ENCODE assay signal across 27 cellular contexts in the genomic region with DNA sequence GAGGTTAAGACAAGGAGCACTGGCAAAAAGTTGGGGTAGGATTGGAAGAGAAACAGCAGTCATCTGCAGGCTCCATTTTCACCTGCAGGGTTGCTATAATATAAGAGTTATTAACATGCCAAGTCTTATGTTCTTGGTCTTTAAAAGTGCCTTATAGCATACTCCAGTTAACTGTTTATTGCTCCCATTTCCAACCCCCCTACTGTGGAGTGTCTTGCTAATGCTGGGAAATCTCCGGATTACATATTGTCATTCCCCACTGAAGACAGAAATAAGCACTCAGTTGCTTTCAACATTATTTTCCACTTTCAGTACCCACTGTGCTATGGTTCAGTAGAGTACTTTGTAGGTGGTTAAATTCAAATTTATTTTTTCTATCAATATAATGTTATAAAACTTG.
DNase-seq lines count a peak whose midpoint lies in the region; ATAC-seq, FAIRE-seq and TF ChIP-seq lines count a peak whose summit lies in the region.
"Had no signal": no experiment of that assay in that cellular context is flagged by ENCODE, and none has a peak within 500 bp of the region (broad histone marks: within the 10 kb centered on the region; RNA-seq: fewer than 3 reads in every experiment).

No MANE protein-coding gene starts in this region.

- no peaks in the 10 kb centered on the region for H4K20me1 ChIP-seq in GM23338 (replicated peaks; ENCODE audit: insufficient read depth)
- H4K20me1 ChIP-seq in astrocyte (ENCODE audit: insufficient read depth, low read length) = no peaks in the 10 kb centered on the region
- no peaks in the 10 kb centered on the region for H4K20me1 ChIP-seq in smooth muscle cell (ENCODE audit: low read depth)

- ATAC-seq in GM23338 = no peak
- ATAC-seq: A549, GM12878 had no signal

- DNase-seq in GM23338 (ENCODE audit: low spot score) (peak; percentile 1), astrocyte (ENCODE audit: low read depth) (no peak), endodermal cell (no peak), smooth muscle cell (lab: John Stamatoyannopoulos, UW; ENCODE audit: unreplicated experiment) (no peak), esophagus squamous epithelium (lab: John Stamatoyannopoulos, UW) (no peak), transverse colon (no peak), CD1c-positive myeloid dendritic cell (ENCODE audit: extremely low spot score) (no peak)
- DNase-seq: AML-193; CD4-positive, alpha-beta memory T cell; CD4-positive, CD25-positive, alpha-beta regulatory T cell; CD8-positive, alpha-beta memory T cell; COR-L47; DMS 273 treated with DMSO at 0.1 percent for 48 hours; DMS153; DMS53; DMS79; DND-41; EL; GDM1 had no signal

- peaks cover 13% of the 10 kb centered on the region; the same call in 1 of the 2 replicates for H3K4me1 ChIP-seq in GM23338 (ENCODE audit: insufficient read depth)
- no peaks in the 10 kb centered on the region for H3K4me1 ChIP-seq in astrocyte (ENCODE audit: insufficient read depth, low read length)
- no peaks in the 10 kb centered on the region for H3K4me1 ChIP-seq in endodermal cell (ENCODE audit: control insufficient read depth, insufficient read depth, low read length)
- H3K4me1 ChIP-seq in smooth muscle cell (ENCODE audit: low read depth) = peaks cover 16% of the 10 kb centered on the region
- H3K4me1 ChIP-seq in esophagus squamous epithelium = no peaks in the 10 kb centered on the region
- no peaks in the 10 kb centered on the region for H3K4me1 ChIP-seq in transverse colon
- H3K4me1 ChIP-seq: A549; BLaER1 treated with 17β-estradiol and CSF1 and Interleukin-3, amounts not matched to agents 10 nM and 100 nM had no signal

- H3K27ac ChIP-seq in GM23338 (ENCODE audit: low read depth) (no peak overlapping the region), astrocyte (ENCODE audit: low read depth, low read length) (no peak overlapping the region), endodermal cell (ENCODE audit: low read depth, low read length) (no peak overlapping the region), smooth muscle cell (ENCODE audit: low read depth) (peak overlapping the region; percentile 67), esophagus squamous epithelium (no peak overlapping the region), transverse colon (no peak overlapping the region)
- H3K27ac ChIP-seq: 22Rv1; A549; BLaER1 treated with 17β-estradiol and CSF1 and Interleukin-3, amounts not matched to agents 10 nM and 100 nM; C4-2B had no signal

- no peak overlapping the region for H3K27ac Mint-ChIP-seq in GM23338
- no peak overlapping the region for H3K27ac Mint-ChIP-seq in astrocyte (ENCODE audit: unreplicated experiment)
- no peak overlapping the region for H3K27ac Mint-ChIP-seq in endodermal cell
- H3K27ac Mint-ChIP-seq: B cell; CD4-positive, alpha-beta memory T cell; CD4-positive, CD25-positive, alpha-beta regulatory T cell; CD8-positive, alpha-beta memory T cell had no signal

- H3K9me3 Mint-ChIP-seq in GM23338 (no peaks in the 10 kb centered on the region), astrocyte (ENCODE audit: unreplicated experiment) (peaks cover 4% of the 10 kb centered on the region), endodermal cell (no peaks in the 10 kb centered on the region)

- FAIRE-seq in astrocyte (lab: Jason Lieb, UNC) = peak; percentile 62
- FAIRE-seq: A549, GM12878, GM12892, GM18507 had no signal

- H3K36me3 Mint-ChIP-seq in GM23338 (ENCODE audit: low read depth) = no peaks in the 10 kb centered on the region; the same call in 2 of the 3 replicates
- H3K36me3 Mint-ChIP-seq in astrocyte (ENCODE audit: low read depth, unreplicated experiment) = no peaks in the 10 kb centered on the region
- H3K36me3 Mint-ChIP-seq in endodermal cell (ENCODE audit: low read depth) = no peaks in the 10 kb centered on the region
- H3K36me3 Mint-ChIP-seq: CD4-positive, alpha-beta memory T cell; CD4-positive, CD25-positive, alpha-beta regulatory T cell; CD8-positive, alpha-beta memory T cell had no signal

- H3K9me3 ChIP-seq in astrocyte (ENCODE audit: insufficient read depth, low read depth, low read length) (no peaks in the 10 kb centered on the region), endodermal cell (ENCODE audit: control insufficient read depth, low read length) (no peaks in the 10 kb centered on the region), smooth muscle cell (replicated peaks; ENCODE audit: low read depth) (no peaks in the 10 kb centered on the region), esophagus squamous epithelium (no peaks in the 10 kb centered on the region), transverse colon (no peaks in the 10 kb centered on the region)
- H3K9me3 ChIP-seq: A549 had no signal

- H3F3A ChIP-seq in GM23338 (replicated peaks; ENCODE audit: low read depth) (no peaks in the 10 kb centered on the region), smooth muscle cell (ENCODE audit: low read depth) (no peaks in the 10 kb centered on the region)

- H3K9ac ChIP-seq in astrocyte (ENCODE audit: low read length) (no peak overlapping the region), endodermal cell (ENCODE audit: extremely low read depth, low read length, poor library complexity, severe bottlenecking) (no peak overlapping the region), smooth muscle cell (ENCODE audit: low read depth) (no peak overlapping the region)
- H3K9ac ChIP-seq: BLaER1 treated with 17β-estradiol and CSF1 and Interleukin-3, amounts not matched to agents 10 nM and 100 nM had no signal

- H3K79me2 ChIP-seq in GM23338 (replicated peaks; ENCODE audit: insufficient read depth) (no peaks in the 10 kb centered on the region), astrocyte (ENCODE audit: insufficient read depth, low read length) (no peaks in the 10 kb centered on the region), smooth muscle cell (ENCODE audit: low read depth) (no peaks in the 10 kb centered on the region)

- TF ChIP-seq EP300 in transverse colon (IDR thresholded peaks at IDR 0.05; ENCODE audit: low read depth) = no peak

- H2AFZ ChIP-seq in GM23338 = no peak overlapping the region; the same call in 1 of the 2 replicates
- no peak overlapping the region for H2AFZ ChIP-seq in astrocyte (ENCODE audit: low read depth, low read length)
- peak overlapping the region; percentile 76 for H2AFZ ChIP-seq in smooth muscle cell (ENCODE audit: low read depth)

- no peak overlapping the region for H3K4me2 ChIP-seq in GM23338
- H3K4me2 ChIP-seq in astrocyte (ENCODE audit: low read length) = no peak overlapping the region
- peak overlapping the region; percentile 70 for H3K4me2 ChIP-seq in smooth muscle cell
- H3K4me2 ChIP-seq: A549; BLaER1 treated with 17β-estradiol and CSF1 and Interleukin-3, amounts not matched to agents 10 nM and 100 nM had no signal

- no CpG with 5 or more reads among the region's 1 CpG for WGBS in endodermal cell (ENCODE audit: insufficient coverage in 1 of 2, insufficient read length in 1 of 2), 2 experiments
- WGBS in smooth muscle cell (ENCODE audit: low lambda C conversion rate) = 70% methylated on average over 1 of the region's 1 CpG
- WGBS in esophagus squamous epithelium, 2 donors = 95 to 100% methylated on average over 1 of the region's 1 CpG
- 93 to 100% methylated on average over 1 of the region's 1 CpG for WGBS in transverse colon (ENCODE audit: low coverage in 1 of 2), 2 donors

- H3K27me3 ChIP-seq in GM23338 (ENCODE audit: insufficient read depth) (no peaks in the 10 kb centered on the region), astrocyte (ENCODE audit: insufficient read depth, low read length) (no peaks in the 10 kb centered on the region), endodermal cell (ENCODE audit: control insufficient read depth, insufficient read depth, low read length, poor library complexity, severe bottlenecking) (no peaks in the 10 kb centered on the region), smooth muscle cell (ENCODE audit: low read depth) (no peaks in the 10 kb centered on the region), esophagus squamous epithelium (no peaks in the 10 kb centered on the region), transverse colon (no peaks in the 10 kb centered on the region)

- no peak for TF ChIP-seq POLR2A in esophagus squamous epithelium (IDR thresholded peaks at IDR 0.05)
- TF ChIP-seq POLR2A in transverse colon (IDR thresholded peaks at IDR 0.05) = no peak

- H3K4me1 Mint-ChIP-seq in GM23338 = peaks cover 6% of the 10 kb centered on the region; the same call in 2 of the 3 replicates
- peaks cover 5% of the 10 kb centered on the region for H3K4me1 Mint-ChIP-seq in astrocyte (ENCODE audit: low read depth, unreplicated experiment)
- H3K4me1 Mint-ChIP-seq in endodermal cell = peaks cover 8% of the 10 kb centered on the region
- H3K4me1 Mint-ChIP-seq: B cell; CD4-positive, alpha-beta memory T cell; CD4-positive, CD25-positive, alpha-beta regulatory T cell; CD8-positive, alpha-beta memory T cell had no signal

- in situ Hi-C loops in transverse colon (cut with MboI; ENCODE audit: low pct_ligation_motif_present in 1 of 4, low pct_unique_long_range_greater_than_20kb in 1 of 4, low sequenced_read_pairs in 3 of 4) = no loop called here

- intact Hi-C loops in esophagus squamous epithelium (cut with DNase I) = no loop called here
- intact Hi-C loops in transverse colon (cut with DNase I; ENCODE audit: low total_unique reads) = no loop called here

- H3K27me3 Mint-ChIP-seq in GM23338 (ENCODE audit: insufficient read depth, low read depth, poor library complexity) (peaks cover 1% of the 10 kb centered on the region), astrocyte (ENCODE audit: low read depth, unreplicated experiment) (no peaks in the 10 kb centered on the region), endodermal cell (ENCODE audit: insufficient read depth) (no peaks in the 10 kb centered on the region)
- H3K27me3 Mint-ChIP-seq: CD4-positive, alpha-beta memory T cell; CD4-positive, CD25-positive, alpha-beta regulatory T cell had no signal

- no peak overlapping the region for H3K4me3 ChIP-seq in GM23338
- no peak overlapping the region for H3K4me3 ChIP-seq in astrocyte (ENCODE audit: insufficient read depth, low read depth, low read length)
- H3K4me3 ChIP-seq in endodermal cell (ENCODE audit: low read length) = no peak overlapping the region
- H3K4me3 ChIP-seq in smooth muscle cell = no peak overlapping the region
- no peak overlapping the region for H3K4me3 ChIP-seq in esophagus squamous epithelium
- no peak overlapping the region for H3K4me3 ChIP-seq in transverse colon
- H3K4me3 ChIP-seq: A549; BLaER1 treated with 17β-estradiol and CSF1 and Interleukin-3, amounts not matched to agents 10 nM and 100 nM; GM12878 had no signal

- H3K9me2 ChIP-seq in GM23338 (ENCODE audit: insufficient read depth) = no peaks in the 10 kb centered on the region

- H3K4me3 Mint-ChIP-seq in GM23338 (no peak overlapping the region), astrocyte (ENCODE audit: unreplicated experiment) (no peak overlapping the region), endodermal cell (no peak overlapping the region)
- H3K4me3 Mint-ChIP-seq: B cell; CD4-positive, alpha-beta memory T cell; CD4-positive, CD25-positive, alpha-beta regulatory T cell; CD8-positive, alpha-beta memory T cell had no signal

- no peaks in the 10 kb centered on the region for H3K36me3 ChIP-seq in GM23338 (ENCODE audit: insufficient read depth)
- H3K36me3 ChIP-seq in astrocyte (ENCODE audit: insufficient read depth, low read length) = no peaks in the 10 kb centered on the region
- no peaks in the 10 kb centered on the region for H3K36me3 ChIP-seq in endodermal cell (ENCODE audit: control insufficient read depth, insufficient read depth, low read length)
- H3K36me3 ChIP-seq in smooth muscle cell (ENCODE audit: low read depth) = no peaks in the 10 kb centered on the region
- H3K36me3 ChIP-seq in esophagus squamous epithelium = no peaks in the 10 kb centered on the region
- H3K36me3 ChIP-seq in transverse colon = no peaks in the 10 kb centered on the region
- H3K36me3 ChIP-seq: BLaER1 treated with 17β-estradiol and CSF1 and Interleukin-3, amounts not matched to agents 10 nM and 100 nM had no signal

- TF ChIP-seq CTCF in GM23338 (conservative IDR thresholded peaks at IDR 0.05; ENCODE audit: low read depth in 2 of 2) = no peak
- TF ChIP-seq CTCF in astrocyte (IDR thresholded peaks at IDR 0.05; ENCODE audit: insufficient read depth, low read depth, low read length) = no peak
- TF ChIP-seq CTCF in endodermal cell (conservative IDR thresholded peaks at IDR 0.05) = peak; percentile 44
- no peak for TF ChIP-seq CTCF in smooth muscle cell (IDR thresholded peaks at IDR 0.05; ENCODE audit: borderline replicate concordance, insufficient read depth, poor library complexity, severe bottlenecking)
- no peak for TF ChIP-seq CTCF in esophagus squamous epithelium (IDR thresholded peaks at IDR 0.05)
- TF ChIP-seq CTCF in transverse colon (IDR thresholded peaks at IDR 0.05) = no peak
